In genomic region chr3:9779721-9780450, GRCh38 we compare ENCODE assay signal across 8 cellular contexts. TPM values are rescaled to one million over a fixed set of nuclear protein-coding genes. Genes with fewer than 3 reads are reported as not detected.
DNase-seq lines count a peak whose midpoint lies in the region; ATAC-seq lines count a peak whose summit lies in the region.

No MANE protein-coding gene starts in this region.

- intact Hi-C loops in naive thymus-derived CD4-positive, alpha-beta T cell (cut with micrococcal nuclease), result loop anchor here in 1 of 2 donors (1.0 kb wide), 2 partner anchors 11 to 12 kb away; partner anchors contain the start of genes CAMK1 and TADA3

- no peaks in the 10 kb centered on the region for H3K9me3 ChIP-seq in naive thymus-derived CD4-positive, alpha-beta T cell (ENCODE audit: control insufficient read depth in 2 of 3, low read length in 3 of 3)

- DNase-seq in Ammon's horn (ENCODE audit: low spot score) (peak; percentile 71), NCI-H2081 (lab: John Stamatoyannopoulos, UW) (no peak), NCI-H2227 treated with DMSO at 0.1 percent for 48 hours (lab: John Stamatoyannopoulos, UW) (no peak), kidney tubule cell (ENCODE audit: low spot score) (no peak)
- peak; percentile 95 for DNase-seq in Jurkat, Clone E6-1 (ENCODE audit: low read depth, low spot score)
- DNase-seq in activated T-cell treated with anti-CD3 and anti-CD28 coated beads, Interleukin-2, amount 50 U/mL, for 72 hours, result peak; percentile 64 to 74
- DNase-seq in naive thymus-derived CD4-positive, alpha-beta T cell, result peak in 7 of 9 donors; percentile 21 to 48 (median 38)

- H3K9me3 Mint-ChIP-seq in activated T-cell treated with anti-CD3 and anti-CD28 coated beads, Interleukin-2, amount 50 U/mL, for 72 hours, result peaks cover 0 to 3% of the 10 kb centered on the region in 2 donors
- H3K9me3 Mint-ChIP-seq in naive thymus-derived CD4-positive, alpha-beta T cell, result no peaks in the 10 kb centered on the region

- peaks cover 33 to 39% of the 10 kb centered on the region in 2 donors for H3K4me1 ChIP-seq in naive thymus-derived CD4-positive, alpha-beta T cell (ENCODE audit: control insufficient read depth in 2 of 2, insufficient read depth in 2 of 2, low read length in 2 of 2)

- H3K4me3 Mint-ChIP-seq in activated T-cell treated with anti-CD3 and anti-CD28 coated beads, Interleukin-2, amount 50 U/mL, for 72 hours, result peak overlapping the region; percentile 42 to 82
- peak overlapping the region; percentile 41 to 82 (median 72) for H3K4me3 Mint-ChIP-seq in naive thymus-derived CD4-positive, alpha-beta T cell

- H3K27ac Mint-ChIP-seq in activated T-cell treated with anti-CD3 and anti-CD28 coated beads, Interleukin-2, amount 50 U/mL, for 72 hours, result peak overlapping the region; percentile 81
- H3K27ac Mint-ChIP-seq in naive thymus-derived CD4-positive, alpha-beta T cell, result peak overlapping the region; percentile 1 to 90 (median 72)

- H3K27me3 ChIP-seq in naive thymus-derived CD4-positive, alpha-beta T cell (ENCODE audit: control insufficient read depth in 2 of 2, insufficient read depth in 2 of 2, low read length in 2 of 2), result no peaks in the 10 kb centered on the region

- no peaks in the 10 kb centered on the region for H3K27me3 Mint-ChIP-seq in activated T-cell treated with anti-CD3 and anti-CD28 coated beads, Interleukin-2, amount 50 U/mL, for 72 hours (ENCODE audit: low read depth)
- H3K27me3 Mint-ChIP-seq in naive thymus-derived CD4-positive, alpha-beta T cell, result no peaks in the 10 kb centered on the region

- POLR2A ChIA-PET in naive thymus-derived CD4-positive, alpha-beta T cell (lab: Charles Lee), result interaction anchor here (1.2 to 1.6 kb wide), 4 partner anchors 11 to 153 kb away, joined by 3 to 8 read pairs (median 4); partner anchors contain the start of genes ARPC4 and TADA3

- peak overlapping the region; percentile 15 for H3K4me3 ChIP-seq in Jurkat, Clone E6-1 (ENCODE audit: low read length)
- peak overlapping the region; percentile 23 for H3K4me3 ChIP-seq in naive thymus-derived CD4-positive, alpha-beta T cell (ENCODE audit: low read length)

- peak overlapping the region; percentile 5 for H3K27ac ChIP-seq in naive thymus-derived CD4-positive, alpha-beta T cell (ENCODE audit: low read depth, low read length)

- H3K36me3 ChIP-seq in naive thymus-derived CD4-positive, alpha-beta T cell (ENCODE audit: control insufficient read depth in 2 of 3, insufficient read depth in 3 of 3, low read length in 3 of 3), result peaks cover 0 to 28% (median 0%) of the 10 kb centered on the region in 3 experiments

- CTCF ChIA-PET in naive thymus-derived CD4-positive, alpha-beta T cell (lab: Charles Lee), result interaction anchor here (1.4 to 1.6 kb wide), 2 partner anchors 14 to 151 kb away, joined by 3 read pairs; no protein-coding TSS in a partner anchor

- peaks cover 8 to 17% of the 10 kb centered on the region in 2 donors for H3K36me3 Mint-ChIP-seq in activated T-cell treated with anti-CD3 and anti-CD28 coated beads, Interleukin-2, amount 50 U/mL, for 72 hours (ENCODE audit: insufficient read depth in 2 of 2)
- H3K36me3 Mint-ChIP-seq in naive thymus-derived CD4-positive, alpha-beta T cell, result peaks cover 4 to 26% (median 11%) of the 10 kb centered on the region in 5 donors

- peak; percentile 69 for ATAC-seq in GM19351 (IDR thresholded peaks at IDR 0.05; ENCODE audit: unreplicated experiment)
- ATAC-seq in activated T-cell treated with anti-CD3 and anti-CD28 coated beads, Interleukin-2, amount 50 U/mL, for 72 hours (replicated peaks in 1 of 2), result peak; percentile 59 to 70
- ATAC-seq in naive thymus-derived CD4-positive, alpha-beta T cell, result peak; percentile 80

- peaks cover 70% of the 10 kb centered on the region for H3K4me1 Mint-ChIP-seq in activated T-cell treated with anti-CD3 and anti-CD28 coated beads, Interleukin-2, amount 50 U/mL, for 72 hours (ENCODE audit: low read depth)
- peaks cover 43 to 63% (median 57%) of the 10 kb centered on the region in 7 donors for H3K4me1 Mint-ChIP-seq in naive thymus-derived CD4-positive, alpha-beta T cell

RNA-seq across cellular contexts. Expression of gene CAMK1, which starts 10.1 kb away (rescaled TPM):
- polyA plus RNA-seq in Jurkat, Clone E6-1 (2012; ENCODE audit: insufficient read depth, insufficient read length), result not detected
- 10 to 100 TPM; 38.6 to 47.4 TPM for total RNA-seq in activated T-cell treated with anti-CD3 and anti-CD28 coated beads, Interleukin-2, amount 50 U/mL, for 72 hours
- total RNA-seq in naive thymus-derived CD4-positive, alpha-beta T cell, result 10 to 100 TPM in 2 of 5 experiments, 1 to 10 TPM in 3; 2.1 to 36.3 (median 2.5) TPM
- 1 to 10 TPM in 1 of 2 donors, under 1 TPM in 1; 0.85 to 2.1 TPM for polyA plus RNA-seq in naive thymus-derived CD4-positive, alpha-beta T cell

RNA-seq across cellular contexts. Expression of gene TADA3, which starts 12.4 kb away (rescaled TPM):
- 83.8 TPM for polyA plus RNA-seq in Jurkat, Clone E6-1 (2012; ENCODE audit: insufficient read depth, insufficient read length)
- total RNA-seq in activated T-cell treated with anti-CD3 and anti-CD28 coated beads, Interleukin-2, amount 50 U/mL, for 72 hours, result 100 to 1,000 TPM; 105 to 112 TPM
- total RNA-seq in naive thymus-derived CD4-positive, alpha-beta T cell, result 10 to 100 TPM; 31.6 to 67.4 (median 36.8) TPM
- polyA plus RNA-seq in naive thymus-derived CD4-positive, alpha-beta T cell, result 10 to 100 TPM; 44.3 to 69.5 TPM

RNA-seq across cellular contexts. Expression of gene ARPC4, which starts 13.0 kb away (rescaled TPM):
- polyA plus RNA-seq in Jurkat, Clone E6-1 (2012; ENCODE audit: insufficient read depth, insufficient read length), result 61.1 TPM
- 100 to 1,000 TPM; 168 to 176 TPM for total RNA-seq in activated T-cell treated with anti-CD3 and anti-CD28 coated beads, Interleukin-2, amount 50 U/mL, for 72 hours
- 100 to 1,000 TPM; 128 to 273 (median 129) TPM for total RNA-seq in naive thymus-derived CD4-positive, alpha-beta T cell
- polyA plus RNA-seq in naive thymus-derived CD4-positive, alpha-beta T cell, result 100 to 1,000 TPM; 205 to 212 TPM

RNA-seq across cellular contexts. Expression of gene OGG1, which starts 30.1 kb away (rescaled TPM):
- 17.1 TPM for polyA plus RNA-seq in Jurkat, Clone E6-1 (2012; ENCODE audit: insufficient read depth, insufficient read length)
- 10 to 100 TPM; 31.0 to 33.4 TPM for total RNA-seq in activated T-cell treated with anti-CD3 and anti-CD28 coated beads, Interleukin-2, amount 50 U/mL, for 72 hours
- total RNA-seq in naive thymus-derived CD4-positive, alpha-beta T cell, result 10 to 100 TPM; 18.8 to 42.9 (median 31.6) TPM
- polyA plus RNA-seq in naive thymus-derived CD4-positive, alpha-beta T cell, result 10 to 100 TPM; 18.4 to 26.8 TPM

RNA-seq across cellular contexts. Expression of gene TTLL3, which starts 30.2 kb away (rescaled TPM):
- 45.3 TPM for polyA plus RNA-seq in Jurkat, Clone E6-1 (2012; ENCODE audit: insufficient read depth, insufficient read length)
- 10 to 100 TPM; 63.6 to 75.5 TPM for total RNA-seq in activated T-cell treated with anti-CD3 and anti-CD28 coated beads, Interleukin-2, amount 50 U/mL, for 72 hours
- 100 to 1,000 TPM in 1 of 5 experiments, 10 to 100 TPM in 4; 54.9 to 106 (median 68.0) TPM for total RNA-seq in naive thymus-derived CD4-positive, alpha-beta T cell
- polyA plus RNA-seq in naive thymus-derived CD4-positive, alpha-beta T cell, result 1 to 10 TPM; 2.5 to 3.3 TPM

Comparison
In these comparisons a context has a peak if more than half of its experiments do, and no peak if none do; other contexts are left out.
1. DNase-seq: peak in Ammon's horn (single experiment), Jurkat, Clone E6-1 (single experiment), activated T-cell treated with anti-CD3 and anti-CD28 coated beads, Interleukin-2, amount 50 U/mL, for 72 hours (2 of 2) and naive thymus-derived CD4-positive, alpha-beta T cell (7 of 9); none in NCI-H2081 (0 of 2), NCI-H2227 treated with DMSO at 0.1 percent for 48 hours (single experiment) and kidney tubule cell (single experiment).
2. Peak in every context shown above with its lines, with median percentiles within 50 percentile points of each other: ATAC-seq.